Comparison of ENCODE assay signal across 15 cellular contexts in genomic region chr1:110249256-110249655, GRCh38. TPM values are rescaled to one million over a fixed set of nuclear protein-coding genes. Genes with fewer than 3 reads are reported as not detected.
DNase-seq lines count a peak whose midpoint lies in the region; ATAC-seq and TF ChIP-seq lines count a peak whose summit lies in the region.
"Had no signal": no experiment of that assay in that cellular context is flagged by ENCODE, and none has a peak within 500 bp of the region (broad histone marks: within the 10 kb centered on the region; RNA-seq: fewer than 3 reads in every experiment).

No MANE protein-coding gene starts in this region.

- TF ChIP-seq CTCF in spleen (IDR thresholded peaks at IDR 0.05 in 8 of 11, conservative IDR thresholded peaks at IDR 0.05 in 3 of 11) = no peak
- no peak for TF ChIP-seq CTCF in WTC11 (IDR thresholded peaks at IDR 0.05)

- no peak overlapping the region for H3K27ac Mint-ChIP-seq in CD8-positive, alpha-beta memory T cell
- no peak overlapping the region for H3K27ac Mint-ChIP-seq in WTC11
- H3K27ac Mint-ChIP-seq: GM23338, H9 had no signal

- H3K4me3 ChIP-seq in spleen = no peak overlapping the region
- H3K4me3 ChIP-seq in CD8-positive, alpha-beta memory T cell (ENCODE audit: low read length) = no peak overlapping the region
- H3K4me3 ChIP-seq: GM23338 had no signal

- no peak overlapping the region for H3K27ac ChIP-seq in spleen
- H3K27ac ChIP-seq in CD8-positive, alpha-beta memory T cell (ENCODE audit: low read depth, low read length) = no peak overlapping the region

- no peak overlapping the region for H3K4me3 Mint-ChIP-seq in CD8-positive, alpha-beta memory T cell
- H3K4me3 Mint-ChIP-seq in WTC11 = no peak overlapping the region
- H3K4me3 Mint-ChIP-seq: CD4-positive, alpha-beta memory T cell; GM23338; H9 had no signal

- no peaks in the 10 kb centered on the region for H3K27me3 ChIP-seq in spleen (replicated peaks in 1 of 7)
- H3K27me3 ChIP-seq in CD8-positive, alpha-beta memory T cell (ENCODE audit: insufficient read depth, low read length, poor library complexity, severe bottlenecking) = no peaks in the 10 kb centered on the region

- H3K4me1 ChIP-seq in spleen = no peaks in the 10 kb centered on the region
- no peaks in the 10 kb centered on the region for H3K4me1 ChIP-seq in CD8-positive, alpha-beta memory T cell (ENCODE audit: insufficient read depth, low read length)
- H3K4me1 ChIP-seq: Caco-2 had no signal

- CTCF ChIA-PET in CD8-positive, alpha-beta memory T cell (lab: Charles Lee) = no interaction called here
- CTCF ChIA-PET in WTC11 (lab: Charles Lee) = interaction anchor here (0.7 kb wide), 1 partner anchor 63 kb away, joined by 3 read pairs; no protein-coding TSS in a partner anchor

- no peaks in the 10 kb centered on the region for H3K9me3 ChIP-seq in spleen
- no peaks in the 10 kb centered on the region for H3K9me3 ChIP-seq in CD8-positive, alpha-beta memory T cell (ENCODE audit: low read length)
- H3K9me3 ChIP-seq: Caco-2 had no signal

- H3K27me3 Mint-ChIP-seq in CD8-positive, alpha-beta memory T cell = peaks cover 0 to 6% of the 10 kb centered on the region in 2 donors
- peaks cover 15% of the 10 kb centered on the region for H3K27me3 Mint-ChIP-seq in WTC11 (ENCODE audit: low read depth)

- no peaks in the 10 kb centered on the region for H3K36me3 Mint-ChIP-seq in CD8-positive, alpha-beta memory T cell
- H3K36me3 Mint-ChIP-seq in WTC11 = 0 out of 2 replicates have a peak, but pooled peaks cover 3% of the 10 kb centered on the region

- WGBS in spleen, 5 donors = 78 to 94% (median 91%) methylated on average over 3 to 4 of the region's 4 CpGs

- no peaks in the 10 kb centered on the region for H3K4me1 Mint-ChIP-seq in CD8-positive, alpha-beta memory T cell
- no peaks in the 10 kb centered on the region for H3K4me1 Mint-ChIP-seq in WTC11
- H3K4me1 Mint-ChIP-seq: CD4-positive, alpha-beta memory T cell; GM23338; H9 had no signal

- intact Hi-C loops in spleen (cut with DNase I; ENCODE audit: low total_unique reads) = no loop called here

- POLR2A ChIA-PET in CD8-positive, alpha-beta memory T cell (lab: Charles Lee) = no interaction called here
- POLR2A ChIA-PET in WTC11 (lab: Charles Lee) = no interaction called here

- no peaks in the 10 kb centered on the region for H3K36me3 ChIP-seq in spleen
- H3K36me3 ChIP-seq in CD8-positive, alpha-beta memory T cell (ENCODE audit: insufficient read depth, low read length) = no peaks in the 10 kb centered on the region

- TF ChIP-seq POLR2A in spleen (IDR thresholded peaks at IDR 0.05) = no peak

- DNase-seq in DMS 273 (lab: John Stamatoyannopoulos, UW; ENCODE audit: unreplicated experiment) = peak; percentile 77
- peak; percentile 58 for DNase-seq in DMS 273 treated with DMSO at 0.1 percent for 48 hours (lab: John Stamatoyannopoulos, UW)
- peak; percentile 16 for DNase-seq in midbrain (lab: John Stamatoyannopoulos, UW)
- peak; percentile 27 for DNase-seq in spleen
- DNase-seq in CD8-positive, alpha-beta memory T cell = no peak
- no peak for DNase-seq in WTC11 (ENCODE audit: low spot score)
- DNase-seq in kidney tubule cell (ENCODE audit: low spot score) = no peak
- DNase-seq: Caco-2; CD4-positive, alpha-beta memory T cell; DMS53; DMS79 treated with DMSO at 0.1 percent for 48 hours; GF-D8; H9 had no signal

- ATAC-seq in WTC11 = no peak
- ATAC-seq: GM23338, HCT116 had no signal

- no peaks in the 10 kb centered on the region for H3K9me3 Mint-ChIP-seq in CD8-positive, alpha-beta memory T cell
- peaks cover 4% of the 10 kb centered on the region for H3K9me3 Mint-ChIP-seq in WTC11
- H3K9me3 Mint-ChIP-seq: CD4-positive, alpha-beta memory T cell; GM23338; H9 had no signal

TF ChIP-seq in WTC11, 78 proteins besides CTCF, POLR2A, EP300 and RAD21:
- no peak for TF ChIP-seq CBFB (CRISPR knock-in tag; IDR thresholded peaks at IDR 0.05; ENCODE audit: low read depth)
- no peak for TF ChIP-seq ZNF512 (CRISPR knock-in tag; IDR thresholded peaks at IDR 0.05; ENCODE audit: borderline replicate concordance)
- no peak for TF ChIP-seq ZBTB21 (CRISPR knock-in tag; IDR thresholded peaks at IDR 0.05; ENCODE audit: borderline replicate concordance)
- no peak for TF ChIP-seq PRDM15 (CRISPR knock-in tag; IDR thresholded peaks at IDR 0.05)
- no peak for TF ChIP-seq JAZF1 (CRISPR knock-in tag; IDR thresholded peaks at IDR 0.05)
- TF ChIP-seq ZNF423 (CRISPR knock-in tag; IDR thresholded peaks at IDR 0.05) = no peak
- no peak for TF ChIP-seq FOXJ3 (CRISPR knock-in tag; IDR thresholded peaks at IDR 0.05; ENCODE audit: borderline replicate concordance)
- TF ChIP-seq ZNF396 (CRISPR knock-in tag; IDR thresholded peaks at IDR 0.05; ENCODE audit: borderline replicate concordance) = no peak

RNA-seq across cellular contexts. Expression of gene KCNC4, which starts 39.1 kb away (rescaled TPM):
- total RNA-seq in spleen (10 to 100 TPM in 5 of 7 donors, 1 to 10 TPM in 2; 9.8 to 22.1 (median 14.8) TPM), WTC11 (2021) (19.9 to 21.9 TPM (median 21.9 TPM) in 3 replicates)
- polyA plus RNA-seq in spleen = 1 to 10 TPM; 1.4 to 3.7 (median 2.1) TPM
- 1 to 10 TPM; 6.4 to 8.4 TPM for total RNA-seq in CD8-positive, alpha-beta memory T cell
- polyA plus RNA-seq in CD8-positive, alpha-beta memory T cell = 2.0 TPM

Comparison
In these comparisons a context has a peak if more than half of its experiments do, and no peak if none do; other contexts are left out.
1. DNase-seq: peak in DMS 273 (single experiment), DMS 273 treated with DMSO at 0.1 percent for 48 hours (single experiment), midbrain (single experiment) and spleen (single experiment); none in CD8-positive, alpha-beta memory T cell (0 of 5), WTC11 (single experiment) and kidney tubule cell (single experiment).